In the genomic region with DNA sequence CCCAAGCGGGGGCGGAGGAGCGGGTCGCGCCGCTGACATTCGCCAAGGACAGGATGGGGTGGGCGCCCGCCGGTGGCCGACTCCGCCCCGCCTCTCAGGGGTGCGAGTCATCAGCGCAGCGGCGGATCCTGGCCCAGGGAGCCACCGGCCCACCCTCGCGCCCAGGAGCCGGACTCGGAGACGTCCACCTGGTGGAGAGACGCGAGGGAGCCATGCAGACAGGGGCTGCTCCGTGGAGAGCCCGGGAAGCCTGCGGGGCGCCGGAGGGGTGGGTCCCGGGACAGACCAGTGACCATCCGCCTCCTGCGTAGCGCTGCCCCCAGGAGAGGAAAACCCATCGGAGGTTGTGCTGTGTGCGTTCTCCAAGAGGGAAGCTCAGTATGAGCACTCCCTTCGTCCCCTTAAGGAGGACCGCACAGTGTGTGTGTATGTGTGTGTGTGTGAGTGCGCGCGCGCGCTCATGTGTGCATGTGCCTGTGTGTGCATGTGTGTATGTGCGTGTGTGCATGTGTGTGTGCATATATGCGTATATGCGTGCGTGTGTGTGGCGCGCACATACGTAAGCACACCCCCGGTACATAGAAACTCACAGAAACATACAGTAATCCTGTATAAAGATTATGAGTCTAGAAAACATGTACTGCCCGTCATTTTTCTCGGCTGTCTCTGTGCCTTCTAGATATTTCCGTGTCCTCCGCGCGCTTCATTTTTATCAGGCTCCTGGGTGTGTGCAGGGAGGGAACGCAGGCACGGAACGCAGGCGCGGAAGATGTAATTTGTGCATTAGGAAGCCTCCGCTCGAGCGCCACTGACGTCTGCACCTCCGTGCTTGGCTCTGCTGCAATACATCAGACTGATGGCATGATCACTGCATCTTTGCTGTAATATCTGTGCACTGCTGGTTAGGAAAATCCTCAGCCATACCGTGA, we compare ENCODE assay signal across 10 cellular contexts.
DNase-seq lines count a peak whose midpoint lies in the region; ATAC-seq and TF ChIP-seq lines count a peak whose summit lies in the region.
"Had no signal": no experiment of that assay in that cellular context is flagged by ENCODE, and none has a peak within 500 bp of the region (broad histone marks: within the 10 kb centered on the region; RNA-seq: fewer than 3 reads in every experiment).

No MANE protein-coding gene starts in this region.

- peaks cover 39% of the 10 kb centered on the region for H3K27me3 Mint-ChIP-seq in neural crest cell (ENCODE audit: low read depth)

- H3K27ac Mint-ChIP-seq in neural crest cell (ENCODE audit: unreplicated experiment): no peak overlapping the region

- intact Hi-C loops in A673 (cut with micrococcal nuclease; ENCODE audit: unreplicated experiment): no loop called here

- TF ChIP-seq CTCF in A673 (conservative IDR thresholded peaks at IDR 0.05; ENCODE audit: low read depth, low read length) (0 out of 2 replicates have a peak, but pooled peaks have one; percentile 13), fibroblast of mammary gland (conservative IDR thresholded peaks at IDR 0.05; ENCODE audit: control insufficient read depth, insufficient read depth, low read depth, low read length) (no peak), neural crest cell (conservative IDR thresholded peaks at IDR 0.05) (peak; percentile 30), WERI-Rb-1 (IDR thresholded peaks at IDR 0.05; ENCODE audit: low read depth, low read length) (no peak)

- peak overlapping the region; percentile 87 for H3K4me3 Mint-ChIP-seq in neural crest cell

- no peak for ATAC-seq in GM19351 (IDR thresholded peaks at IDR 0.05; ENCODE audit: unreplicated experiment)

- H3K4me3 ChIP-seq in A673 (ENCODE audit: low read depth, low read length, poor library complexity, severe bottlenecking) (peak overlapping the region; percentile 44), fibroblast of mammary gland (ENCODE audit: control insufficient read depth, low read depth, low read length) (peak overlapping the region; percentile 29), WERI-Rb-1 (ENCODE audit: low read depth, low read length) (no peak overlapping the region)

- BruUV-seq in A673 (replicated peaks; lab: Mats Ljungman, UMichigan): no TSS peak

- peaks cover 46% of the 10 kb centered on the region for H3K4me1 ChIP-seq in A673 (ENCODE audit: insufficient read depth, low read length, poor library complexity, severe bottlenecking)

- peaks cover 3% of the 10 kb centered on the region for H3K9me3 Mint-ChIP-seq in neural crest cell

- H3K27ac ChIP-seq in A673 (ENCODE audit: low read depth, low read length, poor library complexity, severe bottlenecking): no peak overlapping the region
- no peak overlapping the region for H3K27ac ChIP-seq in WERI-Rb-1

- H3K4me1 Mint-ChIP-seq in neural crest cell: peaks cover 43% of the 10 kb centered on the region

- H3K27me3 ChIP-seq in A673 (replicated peaks; ENCODE audit: insufficient read depth, low read depth, low read length, poor library complexity) (peaks cover 10% of the 10 kb centered on the region), WERI-Rb-1 (ENCODE audit: insufficient read depth, low read depth, severe bottlenecking) (peaks cover 92% of the 10 kb centered on the region)

- H3K36me3 ChIP-seq in A673 (ENCODE audit: insufficient read depth, low read length, poor library complexity, severe bottlenecking) (no peaks in the 10 kb centered on the region), WERI-Rb-1 (no peaks in the 10 kb centered on the region)

- POLR2A ChIA-PET in A673 (lab: Charles Lee; ENCODE audit: low non-redundant PET): no interaction called here

- H3K9me3 ChIP-seq in A673 (ENCODE audit: low read depth, low read length, poor library complexity, severe bottlenecking) (no peaks in the 10 kb centered on the region), WERI-Rb-1 (ENCODE audit: severe bottlenecking) (peaks cover 11% of the 10 kb centered on the region)

- no peaks in the 10 kb centered on the region for H3K36me3 Mint-ChIP-seq in neural crest cell (ENCODE audit: low read depth)

- CTCF ChIA-PET in A673 (lab: Charles Lee): no interaction called here

- DNase-seq in A673 (ENCODE audit: low spot score) (peak; percentile 54), NCI-H226 (peak; percentile 63), fibroblast of mammary gland (ENCODE audit: low read depth) (peak; percentile 73), neural crest cell (ENCODE audit: low read depth, low spot score) (peak; percentile 26), WERI-Rb-1 (no peak), DMS79 (lab: John Stamatoyannopoulos, UW) (no peak), MV-4-11 (lab: John Stamatoyannopoulos, UW) (no peak)
- DNase-seq: DND-41; effector CD8-positive, alpha-beta T cell had no signal

Comparison
In these comparisons a context has a peak if more than half of its experiments do, and no peak if none do; other contexts are left out.
1. DNase-seq: peak in A673 (single experiment), NCI-H226 (single experiment), fibroblast of mammary gland (single experiment) and neural crest cell (single experiment); none in WERI-Rb-1 (single experiment), DMS79 (single experiment) and MV-4-11 (single experiment).
2. CTCF ChIP-seq: peak in A673 (single experiment) and neural crest cell (single experiment); none in fibroblast of mammary gland (single experiment) and WERI-Rb-1 (single experiment).